9 cellular contexts compared by ENCODE assay signal in the genomic region with DNA sequence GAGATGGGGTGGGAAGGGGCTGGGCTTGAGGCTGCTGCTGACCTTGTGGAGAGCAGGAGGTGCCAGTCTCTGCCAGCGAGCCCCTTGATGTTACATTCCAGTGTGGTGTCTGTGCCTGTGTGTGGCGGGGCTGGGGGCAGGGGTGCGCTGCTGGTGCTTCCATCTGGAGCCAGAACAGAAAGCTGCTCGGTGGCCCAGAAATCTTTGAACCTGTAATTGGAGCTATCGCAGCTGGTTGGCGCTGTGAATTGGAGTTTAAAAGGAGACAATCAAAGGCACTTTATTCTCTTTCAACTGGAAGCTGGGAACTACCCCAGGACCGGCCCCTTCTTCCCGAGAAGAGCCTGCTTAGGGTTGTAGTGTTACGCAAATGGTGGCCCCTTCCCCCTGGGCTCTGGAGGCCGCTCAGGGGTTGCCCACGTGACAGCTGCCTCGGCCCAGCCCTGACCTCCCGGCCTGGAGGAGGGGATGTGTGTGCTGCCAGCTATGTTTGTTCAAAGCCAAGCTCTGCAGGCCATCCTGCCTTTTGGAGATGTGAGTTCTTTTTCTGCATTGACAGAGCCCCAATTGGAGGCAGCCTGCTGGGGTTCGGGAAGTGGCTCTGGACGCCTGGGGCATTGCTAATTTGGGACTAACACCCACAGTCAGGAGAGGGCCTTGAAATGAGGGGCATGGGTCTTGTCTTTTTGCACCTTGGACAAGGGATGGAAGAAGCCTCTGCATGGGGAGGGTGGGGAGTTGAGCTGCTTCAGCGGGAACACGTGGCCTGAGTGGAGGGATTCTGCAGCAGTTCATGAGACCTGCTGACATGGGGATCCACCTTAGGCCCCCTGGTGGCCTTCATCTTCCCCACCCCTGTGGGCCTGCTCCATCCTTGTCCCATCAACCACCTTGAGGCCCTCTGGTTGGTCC. TPM values are rescaled to one million over a fixed set of nuclear protein-coding genes. Genes with fewer than 3 reads are reported as not detected.
DNase-seq lines count a peak whose midpoint lies in the region; ATAC-seq, FAIRE-seq and TF ChIP-seq lines count a peak whose summit lies in the region.
"Had no signal": no experiment of that assay in that cellular context is flagged by ENCODE, and none has a peak within 500 bp of the region (broad histone marks: within the 10 kb centered on the region; RNA-seq: fewer than 3 reads in every experiment).

No MANE protein-coding gene starts in this region.

- BruUV-seq in Caco-2 (replicated peaks; lab: Mats Ljungman, UMichigan), result no TSS peak

- TF ChIP-seq POLR2A in GM12892 (IDR thresholded peaks at IDR 0.05; ENCODE audit: low read depth, low read length), result no peak

- H3K36me3 ChIP-seq in Caco-2 (ENCODE audit: control insufficient read depth, insufficient read depth, low read length), result no peaks in the 10 kb centered on the region

- H3K27me3 Mint-ChIP-seq in Caco-2 (ENCODE audit: insufficient read depth, unreplicated experiment), result peaks cover 2% of the 10 kb centered on the region

- H3K4me1 Mint-ChIP-seq in Caco-2 (ENCODE audit: low read depth, unreplicated experiment), result no peaks in the 10 kb centered on the region

- no peak for ATAC-seq in GM21367 (IDR thresholded peaks at IDR 0.05; ENCODE audit: unreplicated experiment)

- POLR2A ChIA-PET in Caco-2 (lab: Charles Lee), result no interaction called here

- CTCF ChIA-PET in Caco-2 (lab: Charles Lee), result interaction anchor here (1.0 kb wide), 1 partner anchor 116 kb away, joined by 3 read pairs; the partner anchor contains the start of gene SCO2

- no peaks in the 10 kb centered on the region; the same call in 1 of the 2 replicates for H3K27me3 ChIP-seq in Caco-2 (replicated peaks; ENCODE audit: control insufficient read depth, insufficient read depth, low read length)

- no peaks in the 10 kb centered on the region for H3K36me3 Mint-ChIP-seq in Caco-2 (ENCODE audit: insufficient read depth, unreplicated experiment)

- no peak overlapping the region for H3K4me3 Mint-ChIP-seq in Caco-2 (ENCODE audit: unreplicated experiment)

- TF ChIP-seq CTCF in GM12872 (IDR thresholded peaks at IDR 0.05; ENCODE audit: insufficient read depth, low read depth, low read length) (peak; percentile 37; the same call in 1 of the 3 replicates), astrocyte of the cerebellum (IDR thresholded peaks at IDR 0.05; ENCODE audit: low read depth, low read length, missing control alignments) (peak; percentile 40), Caco-2 (IDR thresholded peaks at IDR 0.05; ENCODE audit: insufficient read depth in 1 of 2, low read depth in 1 of 2, low read length in 1 of 2, severe bottlenecking in 1 of 2, unreplicated experiment in 1 of 2) (peak in 1 of 2 experiments; percentile 16)

- no peak overlapping the region for H3K27ac Mint-ChIP-seq in Caco-2 (ENCODE audit: unreplicated experiment)

- intact Hi-C loops in Caco-2 (cut with micrococcal nuclease; ENCODE audit: unreplicated experiment), result no loop called here

- no peak for FAIRE-seq in GM12892 (lab: Jason Lieb, UNC)
- FAIRE-seq: TTC549 had no signal

- H3K9me3 Mint-ChIP-seq in Caco-2 (ENCODE audit: unreplicated experiment), result no peaks in the 10 kb centered on the region

- H3K9me3 ChIP-seq in Caco-2, result no peaks in the 10 kb centered on the region

- no peaks in the 10 kb centered on the region for H3K4me1 ChIP-seq in Caco-2

- in situ Hi-C loops in astrocyte of the cerebellum (cut with HindIII; ENCODE audit: low sequenced_read_pairs), result no loop called here

- no peak overlapping the region for H3K4me3 ChIP-seq in astrocyte of the cerebellum (ENCODE audit: low read depth, low read length)
- no peak overlapping the region for H3K4me3 ChIP-seq in Caco-2 (ENCODE audit: low read depth, low read length)

- DNase-seq in astrocyte of the cerebellum (ENCODE audit: low read depth) (no peak), hippocampal formation (lab: John Stamatoyannopoulos, UW) (peak; percentile 29 to 52), renal cortical epithelial cell (ENCODE audit: low read depth) (peak; percentile 42), Caco-2 (no peak), germinal center (ENCODE audit: low spot score) (no peak), GM12892 (ENCODE audit: insufficient read length) (no peak)

RNA-seq across cellular contexts. Expression of gene ARSA, which starts 14.0 kb away (rescaled TPM):
- 26.9 and 35.9 TPM in 2 replicates for total RNA-seq in renal cortical epithelial cell
- total RNA-seq in Caco-2 (2022), result 11.5 TPM in 2 replicates
- polyA plus RNA-seq in GM12892 (2012; ENCODE audit: missing spikeins), result 4.3 TPM

RNA-seq across cellular contexts. Expression of gene SHANK3, which starts 30.7 kb away (rescaled TPM):
- total RNA-seq in renal cortical epithelial cell (0.87 and 1.7 TPM in 2 replicates), Caco-2 (2022) (4.3 and 4.5 TPM in 2 replicates)
- not detected for polyA plus RNA-seq in GM12892 (2012; ENCODE audit: missing spikeins)

RNA-seq across cellular contexts. Expression of gene MAPK8IP2, which starts 41.4 kb away (rescaled TPM):
- total RNA-seq in renal cortical epithelial cell (0.30 and 0.52 TPM in 2 replicates), Caco-2 (2022) (3.2 and 3.9 TPM in 2 replicates)
- polyA plus RNA-seq in GM12892 (2012; ENCODE audit: missing spikeins), result 0.23 TPM

RNA-seq across cellular contexts. Expression of gene CHKB, which starts 59.3 kb away (rescaled TPM):
- total RNA-seq in renal cortical epithelial cell, result 27.1 and 47.6 TPM in 2 replicates
- total RNA-seq in Caco-2 (2022), result 43.3 and 45.4 TPM in 2 replicates
- polyA plus RNA-seq in GM12892 (2012; ENCODE audit: missing spikeins), result 65.1 TPM

Comparison
In these comparisons a context has a peak if more than half of its experiments do, and no peak if none do; other contexts are left out.
1. DNase-seq: peak in hippocampal formation (2 of 2) and renal cortical epithelial cell (single experiment); none in astrocyte of the cerebellum (single experiment), Caco-2 (0 of 2), germinal center (single experiment) and GM12892 (single experiment).